ENCODE assay signal across 9 cellular contexts in the genomic region with DNA sequence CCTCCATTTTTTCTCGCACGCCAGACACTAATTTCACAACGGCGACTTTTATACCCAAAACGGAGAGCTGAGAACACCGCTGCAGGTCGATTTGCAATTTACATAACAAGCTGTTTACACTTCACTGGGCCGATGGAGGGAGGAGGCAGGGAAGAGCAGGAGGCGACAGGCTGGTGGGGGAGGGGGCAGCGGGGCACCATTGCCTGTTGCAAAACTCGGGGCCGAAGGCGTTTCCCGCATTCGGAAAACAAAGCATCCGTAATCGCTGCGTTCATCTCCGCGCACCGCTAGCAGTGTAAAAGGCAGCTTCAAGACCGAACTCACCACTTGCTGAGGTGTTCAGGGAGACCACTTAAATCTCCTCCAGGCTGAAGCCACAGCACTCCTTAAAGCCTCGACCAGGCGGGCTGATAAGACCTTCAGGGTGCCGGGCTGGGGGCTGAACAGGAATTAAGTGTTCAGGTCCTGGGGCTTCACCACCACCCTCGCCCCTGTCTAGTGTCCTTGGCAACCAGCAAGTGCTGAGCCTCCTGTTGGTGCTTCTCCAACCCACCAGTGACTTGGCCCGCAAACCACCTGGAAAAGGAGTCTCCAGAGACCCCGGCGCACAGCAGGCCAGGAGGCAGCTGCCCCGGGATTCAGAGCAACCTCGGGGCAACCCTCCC. TPM values are rescaled to one million over a fixed set of nuclear protein-coding genes. Genes with fewer than 3 reads are reported as not detected.
DNase-seq lines count a peak whose midpoint lies in the region; ATAC-seq and TF ChIP-seq lines count a peak whose summit lies in the region.
"Had no signal": no experiment of that assay in that cellular context is flagged by ENCODE, and none has a peak within 500 bp of the region (broad histone marks: within the 10 kb centered on the region; RNA-seq: fewer than 3 reads in every experiment).

No MANE protein-coding gene starts in this region.

- H3K27me3 ChIP-seq in dorsolateral prefrontal cortex (peaks cover 14 to 99% (median 84%) of the 10 kb centered on the region in 45 donors), trophoblast cell (ENCODE audit: insufficient read depth, low read length) (peaks cover 78% of the 10 kb centered on the region)

- H3K27ac ChIP-seq in dorsolateral prefrontal cortex: peak overlapping the region in 54 of 59 donors; percentile 23 to 95 (median 77)
- no peak overlapping the region for H3K27ac ChIP-seq in trophoblast cell (ENCODE audit: low read depth, low read length)

- no peak overlapping the region for H3K14ac ChIP-seq in trophoblast cell (ENCODE audit: low read length)

- no peak for ATAC-seq in HG03196 (IDR thresholded peaks at IDR 0.05; ENCODE audit: unreplicated experiment)

- H2AK5ac ChIP-seq in trophoblast cell (ENCODE audit: low read length): no peak overlapping the region

- no peak overlapping the region for H3K23ac ChIP-seq in trophoblast cell (ENCODE audit: low read length)

- peak overlapping the region; percentile 50 for H3K9ac ChIP-seq in trophoblast cell (ENCODE audit: low read length)

- no peak for TF ChIP-seq CTCF in dorsolateral prefrontal cortex (IDR thresholded peaks at IDR 0.05 in 54 of 56, conservative IDR thresholded peaks at IDR 0.05 in 2 of 56; ENCODE audit: low read depth in 1 of 56, partially characterized antibody in 56 of 56)

- H3K4me3 ChIP-seq in dorsolateral prefrontal cortex (peak overlapping the region in 53 of 59 donors; percentile 4 to 71 (median 49)), trophoblast cell (ENCODE audit: low read depth, low read length) (no peak overlapping the region)

- no peaks in the 10 kb centered on the region for H3K79me2 ChIP-seq in trophoblast cell (ENCODE audit: control insufficient read depth, insufficient read depth, low read length, poor library complexity)

- H3K79me1 ChIP-seq in trophoblast cell (ENCODE audit: low read length): no peaks in the 10 kb centered on the region

- no CpG with 5 or more reads among the region's 31 CpGs for WGBS in trophoblast cell (ENCODE audit: extremely low coverage, insufficient coverage, insufficient read length)

- intact Hi-C loops in dorsolateral prefrontal cortex (cut with DNase I): loop anchor here (10.0 kb wide), 4 partner anchors 247 to 1087 kb away; no protein-coding TSS in a partner anchor

- H3K36me3 ChIP-seq in trophoblast cell (ENCODE audit: control insufficient read depth in 1 of 2, insufficient read depth in 2 of 2, low read length in 2 of 2): no peaks in the 10 kb centered on the region

- DNase-seq in NCI-H1436 (lab: John Stamatoyannopoulos, UW): peak; percentile 35
- no peak for DNase-seq in NCI-H1436 treated with DMSO at 0.1 percent for 48 hours (lab: John Stamatoyannopoulos, UW)
- peak; percentile 26 for DNase-seq in NCI-H345 (lab: John Stamatoyannopoulos, UW)
- DNase-seq in dorsolateral prefrontal cortex: no peak
- DNase-seq in trophoblast cell: peak; percentile 89 to 94
- no peak for DNase-seq in HCEC 1CT
- no peak for DNase-seq in GM03348 (ENCODE audit: low spot score)
- DNase-seq: NCI-H1694 had no signal

- peak overlapping the region; percentile 38 for H3K4me2 ChIP-seq in trophoblast cell (ENCODE audit: low read length)

- no peak overlapping the region for H2BK12ac ChIP-seq in trophoblast cell (ENCODE audit: low read length)

- H4K12ac ChIP-seq in trophoblast cell (ENCODE audit: low read depth, low read length): no peak overlapping the region

- no peak overlapping the region for H2BK5ac ChIP-seq in trophoblast cell (ENCODE audit: low read depth, low read length, poor library complexity)

- H2AFZ ChIP-seq in trophoblast cell (ENCODE audit: insufficient read depth, low read length, poor library complexity): peak overlapping the region; percentile 23

- peaks cover 29 to 31% of the 10 kb centered on the region in 2 experiments for H3K4me1 ChIP-seq in trophoblast cell (ENCODE audit: control insufficient read depth in 1 of 2, insufficient read depth in 2 of 2, low read length in 2 of 2)

- H2BK120ac ChIP-seq in trophoblast cell (ENCODE audit: insufficient read depth, low read length, poor library complexity): no peak overlapping the region

- no peak overlapping the region for H3K4ac ChIP-seq in trophoblast cell (ENCODE audit: low read depth, low read length)

- no peak overlapping the region for H3K18ac ChIP-seq in trophoblast cell (ENCODE audit: low read length)

- H4K8ac ChIP-seq in trophoblast cell (ENCODE audit: low read depth, low read length): no peak overlapping the region

- H3K9me3 ChIP-seq in trophoblast cell (ENCODE audit: insufficient read depth, low read depth, low read length): no peaks in the 10 kb centered on the region

- H4K91ac ChIP-seq in trophoblast cell (ENCODE audit: low read depth, low read length): no peak overlapping the region

RNA-seq across cellular contexts. Expression of gene FOXC1, which starts 2.0 kb away (rescaled TPM):
- total RNA-seq in dorsolateral prefrontal cortex: 10 to 100 TPM in 23 of 120 experiments, 1 to 10 TPM in 97; 2.7 to 22.9 (median 6.6) TPM
- polyA plus RNA-seq in trophoblast cell (2013): 0.46 and 0.59 TPM in 2 replicates

Comparison
In these comparisons a context has a peak if more than half of its experiments do, and no peak if none do; other contexts are left out.
1. DNase-seq: peak in NCI-H1436 (single experiment), NCI-H345 (single experiment) and trophoblast cell (2 of 2); none in NCI-H1436 treated with DMSO at 0.1 percent for 48 hours (single experiment), dorsolateral prefrontal cortex (0 of 10), HCEC 1CT (single experiment) and GM03348 (single experiment).